In genomic region chr3:194577985-194578905, GRCh38 we compare ENCODE assay signal across 8 cellular contexts. TPM values are rescaled to one million over a fixed set of nuclear protein-coding genes. Genes with fewer than 3 reads are reported as not detected.
A peak's percentile ranks its signal among the peaks of the same experiment; 100 is the strongest.
DNase-seq lines count a peak whose midpoint lies in the region; ATAC-seq, FAIRE-seq and TF ChIP-seq lines count a peak whose summit lies in the region.

No MANE protein-coding gene starts in this region.

- H3K36me3 Mint-ChIP-seq in T-helper 17 cell (ENCODE audit: low read depth) (no peaks in the 10 kb centered on the region), H9 (ENCODE audit: insufficient read depth in 1 of 3, low read depth in 3 of 3) (no peaks in the 10 kb centered on the region)

- no peak overlapping the region for H3K23ac ChIP-seq in H9 (ENCODE audit: insufficient read length, low read depth, low read length)

- H3K27ac ChIP-seq in DND-41 (ENCODE audit: low read length) = no peak overlapping the region
- peak overlapping the region in 1 of 2 donors; percentile 27 for H3K27ac ChIP-seq in small intestine (ENCODE audit: low read depth in 1 of 2, low read length in 1 of 2)
- no peak overlapping the region for H3K27ac ChIP-seq in H9 (ENCODE audit: insufficient read length, low read depth, low read length)

- H2BK20ac ChIP-seq in H9 (ENCODE audit: low read depth, low read length, poor library complexity, severe bottlenecking) = no peak overlapping the region

- H2AK5ac ChIP-seq in H9 (ENCODE audit: insufficient read length, low read length) = no peak overlapping the region

- H2BK15ac ChIP-seq in H9 (ENCODE audit: low read depth, low read length) = no peak overlapping the region

- H3K79me2 ChIP-seq in DND-41 (ENCODE audit: insufficient read depth, low read length) (no peaks in the 10 kb centered on the region), H9 (ENCODE audit: insufficient read depth, low read length) (no peaks in the 10 kb centered on the region)

- H4K20me1 ChIP-seq in DND-41 (ENCODE audit: insufficient read depth, low read length) (no peaks in the 10 kb centered on the region), H9 (ENCODE audit: control insufficient read depth, insufficient read depth, insufficient read length) (no peaks in the 10 kb centered on the region)

- H4K91ac ChIP-seq in H9 (ENCODE audit: insufficient read length, low read depth, low read length) = no peak overlapping the region

- no peak for DNase-seq in DND-41
- peak; percentile 97 for DNase-seq in RCC 7860 (ENCODE audit: low spot score)
- DNase-seq in erythroblast (lab: John Stamatoyannopoulos, UW) = peak; percentile 29 to 77
- DNase-seq in small intestine = peak; percentile 13
- DNase-seq in T-helper 17 cell = no peak
- DNase-seq in H9 = no peak
- DNase-seq in GM13976 (ENCODE audit: low spot score) = no peak

- H3K4me1 ChIP-seq in DND-41 (ENCODE audit: insufficient read depth, low read length) = peaks cover 3% of the 10 kb centered on the region; the same call in 1 of the 2 replicates
- H3K4me1 ChIP-seq in small intestine (ENCODE audit: control insufficient read depth in 2 of 2, insufficient read depth in 1 of 2, low read depth in 1 of 2, low read length in 1 of 2) = peaks cover 0 to 4% of the 10 kb centered on the region in 2 donors
- H3K4me1 ChIP-seq in H9 (ENCODE audit: insufficient read depth, low read length) = no peaks in the 10 kb centered on the region

- H3K18ac ChIP-seq in H9 (ENCODE audit: insufficient read length, low read depth, low read length) = no peak overlapping the region

- H3K9ac ChIP-seq in DND-41 (ENCODE audit: low read depth, low read length) = no peak overlapping the region
- no peak overlapping the region for H3K9ac ChIP-seq in H9 (ENCODE audit: extremely low read depth, insufficient read length, low read length)

- H2AFZ ChIP-seq in DND-41 (ENCODE audit: low read depth, low read length) = no peak overlapping the region; the same call in 1 of the 2 replicates
- no peak overlapping the region for H2AFZ ChIP-seq in H9 (ENCODE audit: low read length)

- no peak overlapping the region for H2BK120ac ChIP-seq in H9 (ENCODE audit: low read depth, low read length, poor library complexity, severe bottlenecking)

- H3K9me3 ChIP-seq in DND-41 (ENCODE audit: insufficient read depth, low read length, severe bottlenecking) = no peaks in the 10 kb centered on the region
- no peaks in the 10 kb centered on the region for H3K9me3 ChIP-seq in small intestine (ENCODE audit: control insufficient read depth, low read depth)
- H3K9me3 ChIP-seq in T-helper 17 cell (ENCODE audit: control insufficient read depth, low read length, poor library complexity, severe bottlenecking) = no peaks in the 10 kb centered on the region
- H3K9me3 ChIP-seq in H9 (ENCODE audit: control insufficient read depth, low read depth, low read length) = no peaks in the 10 kb centered on the region

- FAIRE-seq in RCC 7860 (lab: Jason Lieb, UNC) = peak; percentile 92
- no peak for FAIRE-seq in small intestine (lab: Jason Lieb, UNC)

- TF ChIP-seq CTCF in DND-41 (IDR thresholded peaks at IDR 0.05; ENCODE audit: borderline replicate concordance, extremely low read depth, low read length, poor library complexity, severe bottlenecking) (no peak), H9 (conservative IDR thresholded peaks at IDR 0.05) (no peak), GM13976 (IDR thresholded peaks at IDR 0.05; ENCODE audit: borderline replicate concordance, control extremely low read depth, extremely low read depth, insufficient read depth, missing control alignments) (no peak)

- no peaks in the 10 kb centered on the region for H3K23me2 ChIP-seq in H9 (ENCODE audit: insufficient read length, low read depth, low read length, poor library complexity, severe bottlenecking)

- TF ChIP-seq POLR2A in erythroblast (IDR thresholded peaks at IDR 0.05; ENCODE audit: low read length) = peak; percentile 10

- H3K4me3 Mint-ChIP-seq in T-helper 17 cell = no peak overlapping the region
- no peak overlapping the region for H3K4me3 Mint-ChIP-seq in H9

- H3K4me3 ChIP-seq in DND-41 (ENCODE audit: low read depth in 1 of 2, low read length in 2 of 2) = no peak overlapping the region
- no peak overlapping the region for H3K4me3 ChIP-seq in small intestine (ENCODE audit: low read depth in 1 of 2, low read length in 2 of 2)

- H3K27me3 Mint-ChIP-seq in T-helper 17 cell = peaks cover 6% of the 10 kb centered on the region
- H3K27me3 Mint-ChIP-seq in H9 (ENCODE audit: low read depth) = no peaks in the 10 kb centered on the region; the same call in 1 of the 2 replicates

- H3K27me3 ChIP-seq in DND-41 (ENCODE audit: insufficient read depth, low read length, poor library complexity) = peaks cover 2% of the 10 kb centered on the region
- H3K27me3 ChIP-seq in small intestine (ENCODE audit: control insufficient read depth in 2 of 2, insufficient read depth in 2 of 2, low read length in 2 of 2) = peaks cover 0 to 1% of the 10 kb centered on the region in 2 donors
- H3K27me3 ChIP-seq in H9 (ENCODE audit: insufficient read depth, low read length) = no peaks in the 10 kb centered on the region

- peak; percentile 34; the same call in 1 of the 3 replicates for ATAC-seq in DND-41 (ENCODE audit: insufficient read depth, low read depth)
- no peak for ATAC-seq in HG03045 (IDR thresholded peaks at IDR 0.05; ENCODE audit: unreplicated experiment)
- no peak for ATAC-seq in T-helper 17 cell

- WGBS in small intestine, 3 donors = 45 to 51% (median 45%) methylated on average over 9 of the region's 9 CpGs
- no CpG with 5 or more reads among the region's 9 CpGs for WGBS in H9 (ENCODE audit: extremely low coverage, insufficient read length, low lambda C conversion rate)

- H3K4me1 Mint-ChIP-seq in T-helper 17 cell (peaks cover 8% of the 10 kb centered on the region), H9 (peaks cover 9 to 16% of the 10 kb centered on the region in 2 experiments)

- no peak overlapping the region for H2BK5ac ChIP-seq in H9 (ENCODE audit: insufficient read length, low read length)

- H3K56ac ChIP-seq in H9 (ENCODE audit: insufficient read length, low read depth, low read length) = no peak overlapping the region

- H3K4ac ChIP-seq in H9 (ENCODE audit: low read depth, low read length) = no peak overlapping the region

- H3K9me3 Mint-ChIP-seq in H9 = no peaks in the 10 kb centered on the region

- H2BK12ac ChIP-seq in H9 (ENCODE audit: insufficient read length, low read depth, low read length) = no peak overlapping the region

- H3T11ph ChIP-seq in H9 (ENCODE audit: low read length) = no peak overlapping the region

- H3K4me2 ChIP-seq in DND-41 (ENCODE audit: insufficient read depth, low read length) (no peak overlapping the region), H9 (ENCODE audit: insufficient read depth, insufficient read length, low read length) (no peak overlapping the region)

- no peaks in the 10 kb centered on the region for H3K36me3 ChIP-seq in DND-41 (ENCODE audit: insufficient read depth, low read length)
- H3K36me3 ChIP-seq in small intestine (ENCODE audit: control insufficient read depth in 2 of 2, insufficient read depth in 2 of 2, low read length in 2 of 2) = no peaks in the 10 kb centered on the region

- no peak overlapping the region for H4K8ac ChIP-seq in H9 (replicated peaks; ENCODE audit: insufficient read length, low read depth, low read length)

- no peak overlapping the region for H4K5ac ChIP-seq in H9 (ENCODE audit: insufficient read length, low read depth, low read length)

- in situ Hi-C loops in GM13976 (cut with MboI; ENCODE audit: low sequenced_read_pairs, unreplicated experiment) = loop anchor here (25.0 kb wide), 1 partner anchor 241 kb away; no protein-coding TSS in a partner anchor

- H3K79me1 ChIP-seq in H9 (ENCODE audit: insufficient read depth, low read depth, low read length, poor library complexity, severe bottlenecking) = no peaks in the 10 kb centered on the region

- H3K14ac ChIP-seq in H9 (ENCODE audit: insufficient read depth, low read length) = no peak overlapping the region

- H3K27ac Mint-ChIP-seq in T-helper 17 cell (no peak overlapping the region), H9 (no peak overlapping the region; a peak in 1 of 7 replicates)

RNA-seq across cellular contexts. Expression of gene TMEM44, which starts 55.0 kb away (rescaled TPM):
- 10 to 100 TPM in 1 of 3 donors, 1 to 10 TPM in 2; 2.7 to 12.2 (median 3.6) TPM for polyA plus RNA-seq in small intestine
- total RNA-seq in T-helper 17 cell (under 1 TPM; 0.87 to 0.94 TPM), H9 (2021) (16.5 and 19.8 TPM in 2 replicates)

Comparison
In these comparisons a context has a peak if more than half of its experiments do, and no peak if none do; other contexts are left out.
1. DNase-seq: peak in RCC 7860 (single experiment), erythroblast (2 of 2) and small intestine (single experiment); none in DND-41 (single experiment), T-helper 17 cell (0 of 3), H9 (single experiment) and GM13976 (single experiment).